ENCODE assay signal across 8 cellular contexts in genomic region chr4:168569066-168569908, GRCh38.
DNase-seq lines count a peak whose midpoint lies in the region; ATAC-seq, FAIRE-seq and TF ChIP-seq lines count a peak whose summit lies in the region.

No MANE protein-coding gene starts in this region.

- H3K27ac Mint-ChIP-seq in Caco-2 (ENCODE audit: unreplicated experiment), result no peak overlapping the region
- no peak overlapping the region for H3K27ac Mint-ChIP-seq in astrocyte (ENCODE audit: unreplicated experiment)

- H4K20me1 ChIP-seq in astrocyte (ENCODE audit: insufficient read depth, low read length), result no peaks in the 10 kb centered on the region

- no peaks in the 10 kb centered on the region for H3K36me3 ChIP-seq in Caco-2 (ENCODE audit: control insufficient read depth, insufficient read depth, low read length)
- H3K36me3 ChIP-seq in astrocyte (ENCODE audit: insufficient read depth, low read length), result no peaks in the 10 kb centered on the region
- H3K36me3 ChIP-seq in mucosa of descending colon (ENCODE audit: low read depth), result no peaks in the 10 kb centered on the region
- no peaks in the 10 kb centered on the region for H3K36me3 ChIP-seq in adrenal gland (replicated peaks in 1 of 2)

- intact Hi-C loops in Caco-2 (cut with micrococcal nuclease; ENCODE audit: unreplicated experiment) (no loop called here), mucosa of descending colon (cut with DNase I, micrococcal nuclease) (no loop called here), adrenal gland (cut with DNase I) (no loop called here)

- 0 out of 2 replicates have a peak, but pooled peaks cover 10% of the 10 kb centered on the region for H3K4me1 ChIP-seq in Caco-2
- H3K4me1 ChIP-seq in astrocyte (ENCODE audit: insufficient read depth, low read length), result no peaks in the 10 kb centered on the region
- peaks cover 5% of the 10 kb centered on the region for H3K4me1 ChIP-seq in mucosa of descending colon (ENCODE audit: low read depth)
- no peaks in the 10 kb centered on the region for H3K4me1 ChIP-seq in adrenal gland (replicated peaks in 1 of 2)

- POLR2A ChIA-PET in Caco-2 (lab: Charles Lee), result no interaction called here
- POLR2A ChIA-PET in GM10248 (lab: Yijun Ruan, JAX), result no interaction called here

- H3K27ac ChIP-seq in astrocyte (ENCODE audit: low read depth, low read length) (no peak overlapping the region), adrenal gland (no peak overlapping the region)

- no TSS peak for BruUV-seq in Caco-2 (replicated peaks; lab: Mats Ljungman, UMichigan)

- CTCF ChIA-PET in Caco-2 (lab: Charles Lee) (no interaction called here), GM10248 (lab: Yijun Ruan, JAX) (no interaction called here)

- peak overlapping the region; percentile 48 for H3K4me2 ChIP-seq in astrocyte (ENCODE audit: low read length)

- TF ChIP-seq POLR2A in adrenal gland (IDR thresholded peaks at IDR 0.05), result no peak
- no peak for TF ChIP-seq POLR2A in GM12892 (IDR thresholded peaks at IDR 0.05; ENCODE audit: low read depth, low read length)

- no peak overlapping the region for H3K4me3 ChIP-seq in Caco-2 (ENCODE audit: low read depth, low read length)
- no peak overlapping the region for H3K4me3 ChIP-seq in astrocyte (ENCODE audit: insufficient read depth, low read depth, low read length)
- H3K4me3 ChIP-seq in mucosa of descending colon, result no peak overlapping the region
- no peak overlapping the region for H3K4me3 ChIP-seq in adrenal gland

- TF ChIP-seq CTCF in Caco-2 (IDR thresholded peaks at IDR 0.05; ENCODE audit: insufficient read depth in 1 of 2, low read depth in 1 of 2, low read length in 1 of 2, severe bottlenecking in 1 of 2, unreplicated experiment in 1 of 2) (no peak), astrocyte (IDR thresholded peaks at IDR 0.05; ENCODE audit: insufficient read depth, low read depth, low read length) (no peak), mucosa of descending colon (IDR thresholded peaks at IDR 0.05) (no peak), adrenal gland (IDR thresholded peaks at IDR 0.05) (no peak), GM10248 (IDR thresholded peaks at IDR 0.05; ENCODE audit: control extremely low read depth, extremely low read depth, low read depth, missing control alignments) (no peak)

- no peaks in the 10 kb centered on the region for H3K9me3 ChIP-seq in Caco-2
- H3K9me3 ChIP-seq in astrocyte (ENCODE audit: insufficient read depth, low read depth, low read length), result no peaks in the 10 kb centered on the region
- H3K9me3 ChIP-seq in mucosa of descending colon, result no peaks in the 10 kb centered on the region
- H3K9me3 ChIP-seq in adrenal gland (replicated peaks in 1 of 3), result no peaks in the 10 kb centered on the region

- no peaks in the 10 kb centered on the region for H3K27me3 ChIP-seq in Caco-2 (replicated peaks; ENCODE audit: control insufficient read depth, insufficient read depth, low read length)
- no peaks in the 10 kb centered on the region for H3K27me3 ChIP-seq in astrocyte (ENCODE audit: insufficient read depth, low read length)
- H3K27me3 ChIP-seq in adrenal gland, result no peaks in the 10 kb centered on the region

- H3K36me3 Mint-ChIP-seq in Caco-2 (ENCODE audit: insufficient read depth, unreplicated experiment) (no peaks in the 10 kb centered on the region), astrocyte (ENCODE audit: low read depth, unreplicated experiment) (no peaks in the 10 kb centered on the region)

- H3K9me3 Mint-ChIP-seq in Caco-2 (ENCODE audit: unreplicated experiment) (no peaks in the 10 kb centered on the region), astrocyte (ENCODE audit: unreplicated experiment) (peaks cover 2% of the 10 kb centered on the region)

- FAIRE-seq in astrocyte (lab: Jason Lieb, UNC) (no peak), GM12892 (lab: Jason Lieb, UNC) (no peak)

- H2AFZ ChIP-seq in astrocyte (ENCODE audit: low read depth, low read length), result no peak overlapping the region

- peaks cover 11% of the 10 kb centered on the region for H3K27me3 Mint-ChIP-seq in Caco-2 (ENCODE audit: insufficient read depth, unreplicated experiment)
- H3K27me3 Mint-ChIP-seq in astrocyte (ENCODE audit: low read depth, unreplicated experiment), result no peaks in the 10 kb centered on the region

- H3K79me2 ChIP-seq in astrocyte (ENCODE audit: insufficient read depth, low read length), result no peaks in the 10 kb centered on the region

- H3K4me1 Mint-ChIP-seq in Caco-2 (ENCODE audit: low read depth, unreplicated experiment), result no peaks in the 10 kb centered on the region
- peaks cover 2% of the 10 kb centered on the region for H3K4me1 Mint-ChIP-seq in astrocyte (ENCODE audit: low read depth, unreplicated experiment)

- H3K9ac ChIP-seq in astrocyte (ENCODE audit: low read length), result no peak overlapping the region

- peak overlapping the region; percentile 35 for H3K4me3 Mint-ChIP-seq in Caco-2 (ENCODE audit: unreplicated experiment)
- no peak overlapping the region for H3K4me3 Mint-ChIP-seq in astrocyte (ENCODE audit: unreplicated experiment)

- peak; percentile 97 for ATAC-seq in mucosa of descending colon

- 66 to 72% (median 70%) methylated on average over 8 of the region's 8 CpGs for WGBS in adrenal gland, 4 donors

- DNase-seq in Caco-2 (peak; percentile 68 to 79), M059J (ENCODE audit: low read depth) (peak; percentile 75), astrocyte (ENCODE audit: low read depth) (peak; percentile 54), mucosa of descending colon (peak in 1 of 3 donors; percentile 49), adrenal gland (no peak), GM10248 (ENCODE audit: extremely low spot score) (no peak), occipital lobe (lab: John Stamatoyannopoulos, UW) (no peak), GM12892 (ENCODE audit: insufficient read length) (no peak)

Comparison
In these comparisons a context has a peak if more than half of its experiments do, and no peak if none do; other contexts are left out.
1. DNase-seq: peak in Caco-2 (2 of 2), M059J (single experiment) and astrocyte (single experiment); none in adrenal gland (0 of 7), GM10248 (single experiment), occipital lobe (single experiment) and GM12892 (single experiment).